In genomic region chr5:171309526-171310333, GRCh38 we compare ENCODE assay signal across 10 cellular contexts. TPM values are rescaled to one million over a fixed set of nuclear protein-coding genes. Genes with fewer than 3 reads are reported as not detected.
DNase-seq lines count a peak whose midpoint lies in the region; ATAC-seq and TF ChIP-seq lines count a peak whose summit lies in the region.
"Had no signal": no experiment of that assay in that cellular context is flagged by ENCODE, and none has a peak within 500 bp of the region (broad histone marks: within the 10 kb centered on the region; RNA-seq: fewer than 3 reads in every experiment).

No MANE protein-coding gene starts in this region.

- WGBS in esophagus muscularis mucosa: 2% methylated on average over 8 of the region's 87 CpGs

- DNase-seq in left ventricle myocardium inferior: no peak
- no peak for DNase-seq in cardiac septum (ENCODE audit: low spot score)
- DNase-seq in fibroblast of villous mesenchyme (ENCODE audit: low read depth): no peak
- peak in 1 of 2 donors; percentile 40 for DNase-seq in stimulated activated naive CD8-positive, alpha-beta T cell treated with anti-CD3 and anti-CD28 coated beads, Interleukin-15, amount 100 ng/mL, for 72 hours
- DNase-seq in esophagus muscularis mucosa (ENCODE audit: extremely low spot score): no peak
- no peak for DNase-seq in NCI-H226
- DNase-seq: T-cell had no signal

- H3K27ac Mint-ChIP-seq in T-helper 1 cell treated with Interleukin-12 subunit alpha and Interleukin-12 subunit beta and Interleukin-4 antibody, amounts not matched to agents 30 μg/mL and 1 μg/mL, for 36 hours: peak overlapping the region; percentile 58
- H3K27ac Mint-ChIP-seq in stimulated activated naive CD8-positive, alpha-beta T cell treated with anti-CD3 and anti-CD28 coated beads, Interleukin-15, amount 100 ng/mL, for 72 hours: no peak overlapping the region
- H3K27ac Mint-ChIP-seq: T-cell had no signal

- no peak for TF ChIP-seq EP300 in esophagus muscularis mucosa (IDR thresholded peaks at IDR 0.05)

- H3K9me3 ChIP-seq in left ventricle myocardium inferior (replicated peaks): no peaks in the 10 kb centered on the region
- H3K9me3 ChIP-seq in esophagus muscularis mucosa: no peaks in the 10 kb centered on the region

- TF ChIP-seq POLR2A in esophagus muscularis mucosa (IDR thresholded peaks at IDR 0.05; ENCODE audit: low read depth): no peak

- ATAC-seq in stimulated activated naive CD8-positive, alpha-beta T cell treated with anti-CD3 and anti-CD28 coated beads, Interleukin-15, amount 100 ng/mL, for 72 hours: peak; percentile 5
- ATAC-seq in HG02623 (IDR thresholded peaks at IDR 0.05; ENCODE audit: unreplicated experiment): no peak
- ATAC-seq: T-cell had no signal

- no peak overlapping the region for H3K27ac ChIP-seq in left ventricle myocardium inferior (replicated peaks)
- H3K27ac ChIP-seq in esophagus muscularis mucosa (replicated peaks in 1 of 4): no peak overlapping the region
- H3K27ac ChIP-seq: KMS-11 had no signal

- H3K4me1 ChIP-seq in left ventricle myocardium inferior (peaks cover 47% of the 10 kb centered on the region), esophagus muscularis mucosa (peaks cover 39 to 68% (median 62%) of the 10 kb centered on the region in 4 donors)

- peaks cover 73% of the 10 kb centered on the region for H3K27me3 Mint-ChIP-seq in T-helper 1 cell treated with Interleukin-12 subunit alpha and Interleukin-12 subunit beta and Interleukin-4 antibody, amounts not matched to agents 30 μg/mL and 1 μg/mL, for 36 hours (ENCODE audit: low read depth)
- H3K27me3 Mint-ChIP-seq in stimulated activated naive CD8-positive, alpha-beta T cell treated with anti-CD3 and anti-CD28 coated beads, Interleukin-15, amount 100 ng/mL, for 72 hours: peaks cover 94% of the 10 kb centered on the region

- H3K27me3 ChIP-seq in left ventricle myocardium inferior (ENCODE audit: low read depth) (peaks cover 100% of the 10 kb centered on the region), esophagus muscularis mucosa (peaks cover 15 to 100% (median 94%) of the 10 kb centered on the region in 4 donors)

- H3K36me3 ChIP-seq in left ventricle myocardium inferior (no peaks in the 10 kb centered on the region), esophagus muscularis mucosa (no peaks in the 10 kb centered on the region)

- intact Hi-C loops in left ventricle myocardium inferior (cut with micrococcal nuclease): no loop called here
- intact Hi-C loops in cardiac septum (cut with DNase I): no loop called here
- intact Hi-C loops in esophagus muscularis mucosa (cut with DNase I): no loop called here

- H3K4me3 Mint-ChIP-seq in T-helper 1 cell treated with Interleukin-12 subunit alpha and Interleukin-12 subunit beta and Interleukin-4 antibody, amounts not matched to agents 30 μg/mL and 1 μg/mL, for 36 hours: no peak overlapping the region
- peak overlapping the region; percentile 64 to 84 for H3K4me3 Mint-ChIP-seq in stimulated activated naive CD8-positive, alpha-beta T cell treated with anti-CD3 and anti-CD28 coated beads, Interleukin-15, amount 100 ng/mL, for 72 hours

- peak overlapping the region; percentile 2 for H3K4me3 ChIP-seq in left ventricle myocardium inferior
- H3K4me3 ChIP-seq in fibroblast of villous mesenchyme (ENCODE audit: low read depth, low read length): no peak overlapping the region
- H3K4me3 ChIP-seq in esophagus muscularis mucosa: peak overlapping the region in 2 of 4 donors; percentile 14 to 17

- H3K9me3 Mint-ChIP-seq in T-helper 1 cell treated with Interleukin-12 subunit alpha and Interleukin-12 subunit beta and Interleukin-4 antibody, amounts not matched to agents 30 μg/mL and 1 μg/mL, for 36 hours: no peaks in the 10 kb centered on the region
- H3K9me3 Mint-ChIP-seq in stimulated activated naive CD8-positive, alpha-beta T cell treated with anti-CD3 and anti-CD28 coated beads, Interleukin-15, amount 100 ng/mL, for 72 hours: no peaks in the 10 kb centered on the region
- H3K9me3 Mint-ChIP-seq: T-cell had no signal

- peak; percentile 33 for TF ChIP-seq CTCF in left ventricle myocardium inferior (IDR thresholded peaks at IDR 0.05; ENCODE audit: borderline replicate concordance)
- TF ChIP-seq CTCF in fibroblast of villous mesenchyme (IDR thresholded peaks at IDR 0.05; ENCODE audit: insufficient read depth, low read depth, low read length): peak; percentile 15
- TF ChIP-seq CTCF in esophagus muscularis mucosa (IDR thresholded peaks at IDR 0.05): no peak

- H3K4me1 Mint-ChIP-seq in T-helper 1 cell treated with Interleukin-12 subunit alpha and Interleukin-12 subunit beta and Interleukin-4 antibody, amounts not matched to agents 30 μg/mL and 1 μg/mL, for 36 hours (ENCODE audit: low read depth): peaks cover 9% of the 10 kb centered on the region
- H3K4me1 Mint-ChIP-seq in stimulated activated naive CD8-positive, alpha-beta T cell treated with anti-CD3 and anti-CD28 coated beads, Interleukin-15, amount 100 ng/mL, for 72 hours: peaks cover 56% of the 10 kb centered on the region

- H3K36me3 Mint-ChIP-seq in T-helper 1 cell treated with Interleukin-12 subunit alpha and Interleukin-12 subunit beta and Interleukin-4 antibody, amounts not matched to agents 30 μg/mL and 1 μg/mL, for 36 hours (ENCODE audit: low read depth): peaks cover 3% of the 10 kb centered on the region
- H3K36me3 Mint-ChIP-seq: T-cell had no signal

RNA-seq across cellular contexts. Expression of gene TLX3, which starts 0.7 kb away (rescaled TPM):
- total RNA-seq in left ventricle myocardium inferior (not detected), cardiac septum (not detected), fibroblast of villous mesenchyme (not detected in 2 replicates), esophagus muscularis mucosa (not detected)
- total RNA-seq: T-cell had no signal

Comparison
In these comparisons a context has a peak if more than half of its experiments do, and no peak if none do; other contexts are left out.
1. CTCF ChIP-seq: peak in left ventricle myocardium inferior (single experiment) and fibroblast of villous mesenchyme (single experiment); none in esophagus muscularis mucosa (0 of 3).